Comparison of ENCODE assay signal across 1 cellular context in genomic region chr2:12725238-12726187, GRCh38.
TF ChIP-seq lines count a peak whose summit lies in the region.

No MANE protein-coding gene starts in this region.

TF ChIP-seq in liver, 16 proteins besides CTCF, POLR2A, EP300 and RAD21 (continued from another document):
- TF ChIP-seq YY1 (IDR thresholded peaks at IDR 0.05) (peak; percentile 32), EGR1 (IDR thresholded peaks at IDR 0.05; ENCODE audit: low read depth in 2 of 2) (no peak), ATF3 (IDR thresholded peaks at IDR 0.05) (no peak), HNF4G (IDR thresholded peaks at IDR 0.05) (no peak)
TF ChIP-seq in liver: peak in this region for 8.
